8 cellular contexts compared by ENCODE assay signal in genomic region chr3:123026551-123027291, GRCh38. TPM values are rescaled to one million over a fixed set of nuclear protein-coding genes. Genes with fewer than 3 reads are reported as not detected.
DNase-seq lines count a peak whose midpoint lies in the region; ATAC-seq and TF ChIP-seq lines count a peak whose summit lies in the region.

No MANE protein-coding gene starts in this region.

- H3K4me1 ChIP-seq in PC-3 (ENCODE audit: insufficient read depth, low read length): peaks cover 17% of the 10 kb centered on the region
- H3K4me1 ChIP-seq in duodenal mucosa (ENCODE audit: control insufficient read depth in 1 of 2, insufficient read depth in 2 of 2, low read length in 2 of 2): peaks cover 16 to 17% of the 10 kb centered on the region in 2 donors
- H3K4me1 ChIP-seq in mesodermal cell (ENCODE audit: control insufficient read depth, insufficient read depth, low read length, poor library complexity, severe bottlenecking): no peaks in the 10 kb centered on the region

- POLR2A ChIA-PET in PC-3 (lab: Charles Lee; ENCODE audit: unreplicated experiment): no interaction called here

- H3K9me2 ChIP-seq in PC-3 (replicated peaks; ENCODE audit: low read length): no peaks in the 10 kb centered on the region

- BruUV-seq in PC-3 (replicated peaks; lab: Mats Ljungman, UMichigan): no TSS peak

- CTCF ChIA-PET in PC-3 (lab: Charles Lee): interaction anchor here (0.5 to 0.6 kb wide), 2 partner anchors 10 to 21 kb away, joined by 3 to 6 read pairs; no protein-coding TSS in a partner anchor

- H3K4me3 ChIP-seq in GM08714 (ENCODE audit: low read length): peak overlapping the region; percentile 11; the same call in 1 of the 2 replicates
- peak overlapping the region; percentile 75 for H3K4me3 ChIP-seq in PC-3 (ENCODE audit: low read length)
- peak overlapping the region; percentile 64 to 72 for H3K4me3 ChIP-seq in duodenal mucosa (ENCODE audit: low read depth in 1 of 2, low read length in 2 of 2)
- H3K4me3 ChIP-seq in mesodermal cell (ENCODE audit: extremely low read depth, insufficient read depth, low read length, poor library complexity, severe bottlenecking): peak overlapping the region; percentile 46

- H3K9ac ChIP-seq in PC-3 (ENCODE audit: low read length): no peak overlapping the region
- no peak overlapping the region for H3K9ac ChIP-seq in duodenal mucosa (ENCODE audit: low read depth in 1 of 2, low read length in 2 of 2)

- no peak for TF ChIP-seq CTCF in PC-3 (conservative IDR thresholded peaks at IDR 0.05; ENCODE audit: low read depth, low read length)

- no peaks in the 10 kb centered on the region for H3K36me3 ChIP-seq in PC-3 (ENCODE audit: low read depth, low read length)
- no peaks in the 10 kb centered on the region for H3K36me3 ChIP-seq in duodenal mucosa (ENCODE audit: control insufficient read depth in 1 of 2, insufficient read depth in 2 of 2, low read length in 2 of 2)
- H3K36me3 ChIP-seq in mesodermal cell (ENCODE audit: control insufficient read depth, insufficient read depth, low read length): no peaks in the 10 kb centered on the region

- no peaks in the 10 kb centered on the region for H3K79me2 ChIP-seq in PC-3 (ENCODE audit: low read length)

- H2AFZ ChIP-seq in PC-3 (ENCODE audit: low read length): peak overlapping the region; percentile 98

- H3K27me3 ChIP-seq in PC-3 (ENCODE audit: low read length): peaks cover 96% of the 10 kb centered on the region
- peaks cover 51 to 86% of the 10 kb centered on the region in 2 donors for H3K27me3 ChIP-seq in duodenal mucosa (ENCODE audit: control insufficient read depth in 1 of 2, insufficient read depth in 2 of 2, low read length in 2 of 2)

- 0% methylated on average over 48 to 54 of the region's 64 CpGs for WGBS in mesodermal cell (ENCODE audit: insufficient coverage in 2 of 2), 2 experiments

- no peaks in the 10 kb centered on the region for H4K20me1 ChIP-seq in PC-3 (ENCODE audit: low read length)

- no peaks in the 10 kb centered on the region for H3F3A ChIP-seq in PC-3 (ENCODE audit: low read length, unreplicated experiment)

- H3K27ac ChIP-seq in PC-3 (ENCODE audit: low read length) (no peak overlapping the region), duodenal mucosa (ENCODE audit: low read depth, low read length) (no peak overlapping the region), mesodermal cell (ENCODE audit: low read depth, low read length, severe bottlenecking) (no peak overlapping the region)

- peak overlapping the region; percentile 92 for H3K4me2 ChIP-seq in PC-3 (ENCODE audit: low read length)

- peak; percentile 21 for ATAC-seq in PC-3
- ATAC-seq in GM21360 (IDR thresholded peaks at IDR 0.05; ENCODE audit: unreplicated experiment): no peak
- ATAC-seq in GM21367 (IDR thresholded peaks at IDR 0.05; ENCODE audit: unreplicated experiment): no peak
- no peak for ATAC-seq in GM21390 (IDR thresholded peaks at IDR 0.05; ENCODE audit: unreplicated experiment)

- DNase-seq in PC-3 (no peak), ureter (ENCODE audit: low spot score) (peak; percentile 46)

- H3K9me3 ChIP-seq in PC-3 (ENCODE audit: low read length): no peaks in the 10 kb centered on the region
- H3K9me3 ChIP-seq in duodenal mucosa (ENCODE audit: control insufficient read depth in 1 of 2, low read length in 2 of 2): no peaks in the 10 kb centered on the region
- no peaks in the 10 kb centered on the region for H3K9me3 ChIP-seq in mesodermal cell (ENCODE audit: control insufficient read depth, low read length)

- intact Hi-C loops in PC-3 (cut with micrococcal nuclease): loop anchor here (5.0 to 10.0 kb wide), 2 partner anchors 332 to 1479 kb away; partner anchors contain the start of gene POLQ

RNA-seq across cellular contexts. Expression of gene SEMA5B, which starts 0.8 kb away (rescaled TPM):
- total RNA-seq in PC-3 (2014; rRNA removed): 0.04 TPM in 1 of 2 replicates, not detected in the other
- 18.5 TPM for polyA plus RNA-seq in mesodermal cell (2013, experiment 1 of 2)
- polyA plus RNA-seq in mesodermal cell (2013, experiment 2 of 2): 12.4 TPM
- 2.3 TPM for total RNA-seq in ureter

RNA-seq across cellular contexts. Expression of gene PDIA5, which starts 40.1 kb away (rescaled TPM):
- total RNA-seq in PC-3 (2014; rRNA removed): 24.6 and 29.7 TPM in 2 replicates
- polyA plus RNA-seq in mesodermal cell (2013, experiment 1 of 2): 80.7 TPM
- polyA plus RNA-seq in mesodermal cell (2013, experiment 2 of 2): 74.0 TPM
- total RNA-seq in ureter: 44.2 TPM

Comparison
In these comparisons a context has a peak if more than half of its experiments do, and no peak if none do; other contexts are left out.
1. H3K4me3 ChIP-seq: peak in every context shown above with its lines; median percentile 75 in PC-3; 68 in duodenal mucosa; 46 in mesodermal cell; 11 in GM08714.